Comparison of ENCODE assay signal across 11 cellular contexts in genomic region chr10:69757553-69758309, GRCh38. TPM values are rescaled to one million over a fixed set of nuclear protein-coding genes. Genes with fewer than 3 reads are reported as not detected.
DNase-seq lines count a peak whose midpoint lies in the region; ATAC-seq, FAIRE-seq and TF ChIP-seq lines count a peak whose summit lies in the region.
"Had no signal": no experiment of that assay in that cellular context is flagged by ENCODE, and none has a peak within 500 bp of the region (broad histone marks: within the 10 kb centered on the region; RNA-seq: fewer than 3 reads in every experiment).

No MANE protein-coding gene starts in this region.

- no peak overlapping the region for H3K9ac ChIP-seq in mammary epithelial cell (ENCODE audit: insufficient read depth, low read length)
- no peak overlapping the region for H3K9ac ChIP-seq in HepG2 (ENCODE audit: insufficient read depth, low read depth, low read length)

- BruUV-seq in mammary epithelial cell (replicated peaks; lab: Mats Ljungman, UMichigan) (no TSS peak), HepG2 (replicated peaks; lab: Mats Ljungman, UMichigan) (no TSS peak)

- TF ChIP-seq CTCF in mammary epithelial cell (conservative IDR thresholded peaks at IDR 0.05 in 1 of 2, IDR thresholded peaks at IDR 0.05 in 1 of 2; ENCODE audit: extremely low read depth in 1 of 2, insufficient read depth in 1 of 2, low read depth in 1 of 2, low read length in 2 of 2) (no peak), HepG2 (CRISPR knock-in tag; IDR thresholded peaks at IDR 0.05) (no peak)

- H3K36me3 ChIP-seq in mammary epithelial cell (ENCODE audit: insufficient read depth, low read length) (no peaks in the 10 kb centered on the region), HepG2 (replicated peaks in 1 of 2; ENCODE audit: control insufficient read depth in 1 of 2, insufficient read depth in 2 of 2, low read length in 2 of 2) (no peaks in the 10 kb centered on the region)

- H3K4me2 ChIP-seq in mammary epithelial cell (ENCODE audit: insufficient read depth, low read depth, low read length) (no peak overlapping the region), HepG2 (ENCODE audit: low read depth, low read length) (no peak overlapping the region)

- in situ Hi-C loops in mammary epithelial cell (cut with MboI; ENCODE audit: low sequenced_read_pairs in 2 of 2) = no loop called here
- in situ Hi-C loops in HepG2 (cut with HindIII; ENCODE audit: extremely low pct_ligation_motif_present, low pct_unique_long_range_greater_than_20kb) = no loop called here

- H3K79me2 ChIP-seq in mammary epithelial cell (ENCODE audit: insufficient read depth, low read length) (no peaks in the 10 kb centered on the region), HepG2 (ENCODE audit: insufficient read depth, low read length) (no peaks in the 10 kb centered on the region)

- TF ChIP-seq POLR2A in HepG2 (IDR thresholded peaks at IDR 0.05; ENCODE audit: insufficient read depth in 1 of 2, low read depth in 2 of 2, low read length in 2 of 2) = no peak

- no peak overlapping the region for H3K27ac ChIP-seq in mammary epithelial cell (ENCODE audit: insufficient read depth, low read depth, low read length)
- H3K27ac ChIP-seq in HepG2 (ENCODE audit: extremely low read length, insufficient read depth, low read length) = no peak overlapping the region

- no peak for TF ChIP-seq EP300 in Ishikawa (IDR thresholded peaks at IDR 0.05; ENCODE audit: borderline replicate concordance)
- TF ChIP-seq EP300 in HepG2 (IDR thresholded peaks at IDR 0.05; ENCODE audit: low read depth in 2 of 2, low read length in 2 of 2) = no peak
- TF ChIP-seq EP300 in HepG2 (CRISPR knock-in tag; IDR thresholded peaks at IDR 0.05; ENCODE audit: borderline replicate concordance) = no peak

- H3K9me3 ChIP-seq in mammary epithelial cell (replicated peaks; ENCODE audit: insufficient read depth, low read length) = no peaks in the 10 kb centered on the region
- no peaks in the 10 kb centered on the region for H3K9me3 ChIP-seq in HepG2 (ENCODE audit: low read length)

- ATAC-seq in HepG2 (no peak), HG03565 (IDR thresholded peaks at IDR 0.05; ENCODE audit: unreplicated experiment) (no peak), GM19467 (IDR thresholded peaks at IDR 0.05; ENCODE audit: unreplicated experiment) (no peak)
- ATAC-seq: activated CD8-positive, alpha-beta T cell treated with anti-CD3 and anti-CD28 coated beads for 36 hours; naive thymus-derived CD8-positive, alpha-beta T cell had no signal

- H3K27me3 ChIP-seq in mammary epithelial cell (ENCODE audit: insufficient read depth, low read length) (no peaks in the 10 kb centered on the region), HepG2 (ENCODE audit: control insufficient read depth in 1 of 2, insufficient read depth in 2 of 2, low read length in 2 of 2) (peaks cover 0 to 8% of the 10 kb centered on the region in 2 experiments; a peak in 3 of 5 replicates)

- H3K4me1 ChIP-seq in mammary epithelial cell (ENCODE audit: insufficient read depth, low read length) (no peaks in the 10 kb centered on the region), HepG2 (ENCODE audit: insufficient read depth, low read length) (no peaks in the 10 kb centered on the region)

- intact Hi-C loops in mammary epithelial cell (cut with micrococcal nuclease) = no loop called here
- intact Hi-C loops in HepG2 (cut with micrococcal nuclease; ENCODE audit: unreplicated experiment) = no loop called here

- DNase-seq in AG08395 (ENCODE audit: low spot score) (peak; percentile 68), mammary epithelial cell (peak; percentile 21), HepG2 (ENCODE audit: low spot score) (no peak), NCI-H1048 (lab: John Stamatoyannopoulos, UW) (no peak), SIG-M5 treated with dmso at 0.1 percent for 504 hours (lab: John Stamatoyannopoulos, UW; ENCODE audit: unreplicated experiment) (no peak)
- DNase-seq: activated CD8-positive, alpha-beta T cell treated with anti-CD3 and anti-CD28 coated beads for 36 hours; DND-41 had no signal

- dilution Hi-C loops in mammary epithelial cell (cut with HindIII; ENCODE audit: low sequenced_read_pairs) = loop anchor here (5.0 kb wide), 2 partner anchors 45 to 70 kb away; no protein-coding TSS in a partner anchor

- H4K20me1 ChIP-seq in mammary epithelial cell (ENCODE audit: insufficient read depth, low read length) (no peaks in the 10 kb centered on the region), HepG2 (ENCODE audit: insufficient read depth, low read length) (no peaks in the 10 kb centered on the region)

- H2AFZ ChIP-seq in mammary epithelial cell (ENCODE audit: low read depth, low read length) (no peak overlapping the region), HepG2 (ENCODE audit: low read length) (no peak overlapping the region)

- WGBS in mammary epithelial cell (ENCODE audit: low coverage, missing lambda C conversion rate) = 74% methylated on average over 9 of the region's 10 CpGs
- 18% methylated on average over 9 of the region's 10 CpGs for WGBS in HepG2 (ENCODE audit: low lambda C conversion rate)

- POLR2A ChIA-PET in HepG2 (lab: Yijun Ruan, JAX) = no interaction called here

- TF ChIP-seq RAD21 in Ishikawa (IDR thresholded peaks at IDR 0.05; ENCODE audit: low read depth) (no peak), HepG2 (CRISPR knock-in tag; IDR thresholded peaks at IDR 0.05) (no peak)

- H3K4me3 ChIP-seq in mammary epithelial cell (replicated peaks in 1 of 3; ENCODE audit: insufficient read depth in 1 of 3, low read depth in 2 of 3, low read length in 3 of 3) = no peak overlapping the region
- no peak overlapping the region for H3K4me3 ChIP-seq in HepG2 (replicated peaks in 1 of 3; ENCODE audit: insufficient read depth in 1 of 3, low read depth in 2 of 3, low read length in 3 of 3)

- CTCF ChIA-PET in mammary epithelial cell (lab: Charles Lee; ENCODE audit: low non-redundant PET) = no interaction called here
- CTCF ChIA-PET in HepG2 (lab: Yijun Ruan, JAX; ENCODE audit: low intra/inter-chr PET ratio, low total read pairs) = no interaction called here

- no peak for FAIRE-seq in HepG2 (lab: Jason Lieb, UNC)

TF ChIP-seq in Ishikawa, 13 proteins besides CTCF, POLR2A, EP300 and RAD21:
- TF ChIP-seq NFIC (IDR thresholded peaks at IDR 0.05) = peak; percentile 79
- TF ChIP-seq CEBPB (IDR thresholded peaks at IDR 0.05) = no peak
- no peak for TF ChIP-seq TAF1 (IDR thresholded peaks at IDR 0.05; ENCODE audit: low read depth)
- TF ChIP-seq MAX (IDR thresholded peaks at IDR 0.05) = no peak
- TF ChIP-seq EGR1 (IDR thresholded peaks at IDR 0.05) = no peak

TF ChIP-seq in HepG2, 621 proteins besides CTCF, POLR2A, EP300 and RAD21:
- TF ChIP-seq, protein P1, sequence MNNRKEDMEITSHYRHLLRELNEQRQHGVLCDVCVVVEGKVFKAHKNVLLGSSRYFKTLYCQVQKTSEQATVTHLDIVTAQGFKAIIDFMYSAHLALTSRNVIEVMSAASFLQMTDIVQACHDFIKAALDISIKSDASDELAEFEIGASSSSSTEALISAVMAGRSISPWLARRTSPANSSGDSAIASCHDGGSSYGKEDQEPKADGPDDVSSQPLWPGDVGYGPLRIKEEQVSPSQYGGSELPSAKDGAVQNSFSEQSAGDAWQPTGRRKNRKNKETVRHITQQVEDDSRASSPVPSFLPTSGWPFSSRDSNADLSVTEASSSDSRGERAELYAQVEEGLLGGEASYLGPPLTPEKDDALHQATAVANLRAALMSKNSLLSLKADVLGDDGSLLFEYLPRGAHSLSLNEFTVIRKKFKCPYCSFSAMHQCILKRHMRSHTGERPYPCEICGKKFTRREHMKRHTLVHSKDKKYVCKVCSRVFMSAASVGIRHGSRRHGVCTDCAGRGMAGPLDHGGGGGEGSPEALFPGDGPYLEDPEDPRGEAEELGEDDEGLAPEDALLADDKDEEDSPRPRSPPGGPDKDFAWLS (CRISPR knock-in tag; IDR thresholded peaks at IDR 0.05; ENCODE audit: borderline replicate concordance) = no peak
- TF ChIP-seq LCORL (IDR thresholded peaks at IDR 0.05) (peak; percentile 68), LCORL (CRISPR knock-in tag; IDR thresholded peaks at IDR 0.05) (no peak), ZNF768 (CRISPR knock-in tag; IDR thresholded peaks at IDR 0.05) (peak; percentile 42; the same call in 1 of the 2 replicates)

RNA-seq across cellular contexts. Expression of gene COL13A1, which starts 44.0 kb away (rescaled TPM):
- total RNA-seq in mammary epithelial cell = 1 to 10 TPM; 1.3 to 8.8 TPM
- 5.4 TPM for polyA plus RNA-seq in mammary epithelial cell
- 0.21 TPM for polyA minus RNA-seq in mammary epithelial cell
- not detected in 2 replicates for total RNA-seq in HepG2 (2016; rRNA removed; fragmentation: Illumina TruSeq; extraction: Trizol)
- total RNA-seq in HepG2 (2016; cell fraction: cytosol; rRNA removed; fragmentation: Illumina TruSeq; extraction: Trizol; ENCODE audit: low read depth) = not detected in 2 replicates
- not detected in 2 replicates for total RNA-seq in HepG2 (2016; cell fraction: insoluble cytoplasmic fraction; rRNA removed; fragmentation: Illumina TruSeq; extraction: Trizol)
- total RNA-seq in HepG2 (2016; cell fraction: membrane; rRNA removed; fragmentation: Illumina TruSeq; extraction: Trizol) = not detected in 2 replicates
- not detected in 2 replicates for total RNA-seq in HepG2 (2016; cell fraction: nucleus; rRNA removed; fragmentation: Illumina TruSeq; extraction: Trizol)
- polyA plus RNA-seq in HepG2 (2011; rRNA removed) = 0.07 and 0.22 TPM in 2 replicates
- 0.04 TPM in 1 of 2 replicates, not detected in the other for polyA plus RNA-seq in HepG2 (2011; cell fraction: cytosol; rRNA removed)
- polyA plus RNA-seq in HepG2 (2011; cell fraction: nucleus; rRNA removed) = 1.5 and 3.2 TPM in 2 replicates
- polyA plus RNA-seq in HepG2 (2012) = not detected in 2 replicates
- not detected in 2 replicates for polyA plus RNA-seq in HepG2 (2016; cell fraction: cytosol; fragmentation: Illumina TruSeq; extraction: Trizol; ENCODE audit: low read depth)
- polyA plus RNA-seq in HepG2 (2016; cell fraction: insoluble cytoplasmic fraction; fragmentation: Illumina TruSeq; extraction: Trizol; ENCODE audit: low read depth) = not detected in 2 replicates
- not detected in 2 replicates for polyA plus RNA-seq in HepG2 (2016; cell fraction: membrane; fragmentation: Illumina TruSeq; extraction: Trizol; ENCODE audit: low read depth)
- not detected in 2 replicates for polyA plus RNA-seq in HepG2 (2016; cell fraction: nucleus; fragmentation: Illumina TruSeq; extraction: Trizol; ENCODE audit: insufficient read depth, low read depth)
- polyA minus RNA-seq in HepG2 (2011; rRNA and poly(A)+ RNA removed; ENCODE audit: low replicate concordance) = 0.07 TPM in 1 of 2 replicates, not detected in the other
- not detected in 2 replicates for polyA minus RNA-seq in HepG2 (2011; cell fraction: cytosol; rRNA and poly(A)+ RNA removed)
- not detected in 2 replicates for polyA minus RNA-seq in HepG2 (2011; cell fraction: nucleus; rRNA and poly(A)+ RNA removed)
- total RNA-seq: activated CD8-positive, alpha-beta T cell treated with anti-CD3 and anti-CD28 coated beads for 36 hours; naive thymus-derived CD8-positive, alpha-beta T cell had no signal
- polyA plus RNA-seq: naive thymus-derived CD8-positive, alpha-beta T cell had no signal

Comparison
In these comparisons a context has a peak if more than half of its experiments do, and no peak if none do; other contexts are left out.
1. DNase-seq: peak in AG08395 (single experiment) and mammary epithelial cell (single experiment); none in HepG2 (single experiment), NCI-H1048 (single experiment) and SIG-M5 treated with dmso at 0.1 percent for 504 hours (single experiment).